ENCODE assay signal across 9 cellular contexts in the genomic region with DNA sequence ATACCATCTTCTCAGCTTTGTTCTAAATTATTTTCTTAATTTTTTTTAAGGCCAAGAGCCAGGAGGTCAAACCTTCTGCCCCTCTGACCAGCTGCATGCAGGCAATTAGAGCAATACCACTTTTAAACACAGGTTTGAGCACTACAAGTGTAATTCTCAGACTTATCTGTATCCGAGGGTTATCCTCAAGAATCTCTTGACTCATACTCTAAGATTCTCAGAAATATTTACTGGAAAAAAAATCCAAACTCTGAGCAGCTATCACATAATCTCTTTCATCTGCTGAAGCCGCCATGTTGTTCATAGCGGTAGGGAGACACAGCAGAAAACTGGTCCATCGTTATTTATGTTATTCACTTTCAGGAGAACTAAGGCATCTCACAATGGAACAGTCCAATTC. TPM values are rescaled to one million over a fixed set of nuclear protein-coding genes. Genes with fewer than 3 reads are reported as not detected.
"Had no signal": no experiment of that assay in that cellular context is flagged by ENCODE, and none has a peak within 500 bp of the region (broad histone marks: within the 10 kb centered on the region; RNA-seq: fewer than 3 reads in every experiment).

No MANE protein-coding gene starts in this region.

- H3K27ac ChIP-seq: cardiac muscle cell, colonic mucosa, gastroesophageal sphincter, ovary had no signal

- H3K4me3 ChIP-seq: cardiac muscle cell, colonic mucosa, gastroesophageal sphincter, ovary had no signal

- H3K27me3 ChIP-seq: cardiac muscle cell, colonic mucosa, gastroesophageal sphincter, ovary had no signal

- H3K4me1 ChIP-seq: colonic mucosa, gastroesophageal sphincter had no signal

- ATAC-seq: gastroesophageal sphincter; stimulated activated naive CD8-positive, alpha-beta T cell treated with anti-CD3 and anti-CD28 coated beads, Interleukin-15, amount 100 ng/mL, for 72 hours had no signal

- H3K36me3 ChIP-seq: cardiac muscle cell, colonic mucosa, gastroesophageal sphincter, ovary had no signal

- H3K9me3 ChIP-seq: colonic mucosa, gastroesophageal sphincter, ovary had no signal

- DNase-seq: activated CD4-positive, alpha-beta T cell treated with anti-CD3 and anti-CD28 coated beads, Interleukin-2, amount 50 U/mL, for 1 hour; activated T-cell treated with anti-CD3 and anti-CD28 coated beads, Interleukin-2, amount 50 U/mL, for 1 hour; colonic mucosa; kidney glomerular epithelial cell; ovary; stimulated activated CD4-positive, alpha-beta T cell treated with anti-CD3 and anti-CD28 coated beads, Interleukin-4, amount 100 ng/mL, for 4 hours; stimulated activated naive CD8-positive, alpha-beta T cell treated with anti-CD3 and anti-CD28 coated beads, Interleukin-15, amount 100 ng/mL, for 72 hours had no signal

RNA-seq across cellular contexts. Expression of gene PTHLH, which starts 27.4 kb away (rescaled TPM):
- total RNA-seq: cardiac muscle cell had no signal
- polyA plus RNA-seq: cardiac muscle cell had no signal
